In the genomic region with DNA sequence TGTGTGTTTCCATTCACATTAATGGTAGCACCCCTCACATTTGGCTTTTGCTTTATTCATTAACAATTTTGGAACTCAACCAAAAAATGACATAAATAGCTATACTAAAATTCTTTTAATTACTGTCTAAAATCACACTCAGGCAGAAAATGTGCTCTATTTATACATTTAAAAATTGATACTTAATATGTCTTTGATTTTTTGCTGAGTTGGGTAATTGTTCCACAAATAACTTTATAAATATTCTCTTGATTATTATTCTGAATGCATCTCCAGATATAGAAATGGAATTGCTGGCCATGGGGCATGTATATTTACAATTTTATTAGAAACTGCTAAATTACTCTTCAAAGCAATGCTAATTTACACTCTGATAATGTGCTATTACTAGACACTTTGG, we compare ENCODE assay signal across 26 cellular contexts.
A peak's percentile ranks its signal among the peaks of the same experiment; 100 is the strongest.
DNase-seq lines count a peak whose midpoint lies in the region; ATAC-seq, FAIRE-seq and TF ChIP-seq lines count a peak whose summit lies in the region.
"Had no signal": no experiment of that assay in that cellular context is flagged by ENCODE, and none has a peak within 500 bp of the region (broad histone marks: within the 10 kb centered on the region; RNA-seq: fewer than 3 reads in every experiment).

No MANE protein-coding gene starts in this region.

- no peak overlapping the region for H3K4me2 ChIP-seq in A549
- H3K4me2 ChIP-seq: BLaER1 had no signal

- no peak overlapping the region for H3K27ac ChIP-seq in A549
- H3K27ac ChIP-seq: 22Rv1, BLaER1 had no signal

- no peak overlapping the region for H3K4me3 ChIP-seq in A549
- H3K4me3 ChIP-seq in foreskin fibroblast (ENCODE audit: low read depth in 1 of 2, low read length in 2 of 2) = no peak overlapping the region
- H3K4me3 ChIP-seq: BLaER1, GM12878 had no signal

- no peak for TF ChIP-seq RAD21 in A549 (conservative IDR thresholded peaks at IDR 0.05 in 1 of 2, IDR thresholded peaks at IDR 0.05 in 1 of 2)

- no peak for ATAC-seq in A549
- ATAC-seq: GM12878 had no signal

- CTCF ChIA-PET in activated naive CD4-positive, alpha-beta T cell treated with anti-CD3 and anti-CD28 coated beads, Interleukin-2, amount 10 ng/mL, durations not matched to agents 7 days and 5 days (lab: Charles Lee) = no interaction called here
- CTCF ChIA-PET in A549 (lab: Yijun Ruan, JAX) = no interaction called here

- no peak for TF ChIP-seq EP300 in A549 (IDR thresholded peaks at IDR 0.05)

- 0 out of 3 replicates have a peak, but pooled peaks cover 2% of the 10 kb centered on the region for H3K9me3 ChIP-seq in A549
- H3K9me3 ChIP-seq: BE2C, BLaER1 had no signal

- H3K4me1 Mint-ChIP-seq in activated naive CD4-positive, alpha-beta T cell treated with anti-CD3 and anti-CD28 coated beads, Interleukin-2, amount 10 ng/mL, durations not matched to agents 7 days and 5 days = no peaks in the 10 kb centered on the region
- no peaks in the 10 kb centered on the region for H3K4me1 Mint-ChIP-seq in activated T-cell treated with anti-CD3 and anti-CD28 coated beads, Interleukin-2, amount 50 U/mL, for 24 hours (ENCODE audit: low read depth)
- H3K4me1 Mint-ChIP-seq: CD14-positive monocyte; CD4-positive, alpha-beta memory T cell; CD4-positive, CD25-positive, alpha-beta regulatory T cell; CD8-positive, alpha-beta memory T cell had no signal

- DNase-seq in activated naive CD4-positive, alpha-beta T cell treated with anti-CD3 and anti-CD28 coated beads, Interleukin-2, amount 10 ng/mL, durations not matched to agents 7 days and 5 days = no peak
- DNase-seq in activated naive CD4-positive, alpha-beta T cell (lab: John Stamatoyannopoulos, UW) = no peak
- DNase-seq in A549 (ENCODE audit: low read depth in 1 of 2, low spot score in 1 of 2) (no peak), foreskin fibroblast (no peak)
- DNase-seq in activated T-cell treated with anti-CD3 and anti-CD28 coated beads, Interleukin-2, amount 50 U/mL, for 24 hours = no peak
- DNase-seq: ACHN; BE2C; C1 segment of cervical spinal cord; CD4-positive, alpha-beta memory T cell; CD4-positive, CD25-positive, alpha-beta regulatory T cell; CD8-positive, alpha-beta memory T cell; COR-L47; DMS 273 treated with DMSO at 0.1 percent for 48 hours; DMS153; DMS53; DMS79; DND-41; EL; GDM1 had no signal

- H3K27ac Mint-ChIP-seq in activated naive CD4-positive, alpha-beta T cell treated with anti-CD3 and anti-CD28 coated beads, Interleukin-2, amount 10 ng/mL, durations not matched to agents 7 days and 5 days = peak overlapping the region; percentile 37
- no peak overlapping the region for H3K27ac Mint-ChIP-seq in activated T-cell treated with anti-CD3 and anti-CD28 coated beads, Interleukin-2, amount 50 U/mL, for 24 hours
- H3K27ac Mint-ChIP-seq: CD14-positive monocyte; CD4-positive, alpha-beta memory T cell; CD4-positive, CD25-positive, alpha-beta regulatory T cell; CD8-positive, alpha-beta memory T cell had no signal

- H3K4me3 Mint-ChIP-seq in activated naive CD4-positive, alpha-beta T cell treated with anti-CD3 and anti-CD28 coated beads, Interleukin-2, amount 10 ng/mL, durations not matched to agents 7 days and 5 days = no peak overlapping the region
- no peak overlapping the region for H3K4me3 Mint-ChIP-seq in activated T-cell treated with anti-CD3 and anti-CD28 coated beads, Interleukin-2, amount 50 U/mL, for 24 hours
- H3K4me3 Mint-ChIP-seq: CD14-positive monocyte; CD4-positive, alpha-beta memory T cell; CD4-positive, CD25-positive, alpha-beta regulatory T cell; CD8-positive, alpha-beta memory T cell had no signal

- H3K9me3 Mint-ChIP-seq in activated naive CD4-positive, alpha-beta T cell treated with anti-CD3 and anti-CD28 coated beads, Interleukin-2, amount 10 ng/mL, durations not matched to agents 7 days and 5 days = peaks cover 3% of the 10 kb centered on the region
- H3K9me3 Mint-ChIP-seq in activated T-cell treated with anti-CD3 and anti-CD28 coated beads, Interleukin-2, amount 50 U/mL, for 24 hours = peaks cover 5% of the 10 kb centered on the region

- TF ChIP-seq CTCF in A549 (IDR thresholded peaks at IDR 0.05) (no peak), foreskin fibroblast (IDR thresholded peaks at IDR 0.05; ENCODE audit: low read depth, low read length) (no peak)

- FAIRE-seq in A549 (lab: Jason Lieb, UNC) (no peak), TTC549 (lab: Jason Lieb, UNC) (peak; percentile 13)
- FAIRE-seq: GM12878, GM12892, GM18507 had no signal

- H3K27me3 Mint-ChIP-seq in activated naive CD4-positive, alpha-beta T cell treated with anti-CD3 and anti-CD28 coated beads, Interleukin-2, amount 10 ng/mL, durations not matched to agents 7 days and 5 days = no peaks in the 10 kb centered on the region
- H3K27me3 Mint-ChIP-seq in activated T-cell treated with anti-CD3 and anti-CD28 coated beads, Interleukin-2, amount 50 U/mL, for 24 hours = no peaks in the 10 kb centered on the region
- H3K27me3 Mint-ChIP-seq: CD4-positive, alpha-beta memory T cell; CD4-positive, CD25-positive, alpha-beta regulatory T cell; CD8-positive, alpha-beta memory T cell had no signal

- H3K4me1 ChIP-seq in A549 = no peaks in the 10 kb centered on the region
- H3K4me1 ChIP-seq: BE2C, BLaER1 had no signal

- H3K36me3 Mint-ChIP-seq in activated naive CD4-positive, alpha-beta T cell treated with anti-CD3 and anti-CD28 coated beads, Interleukin-2, amount 10 ng/mL, durations not matched to agents 7 days and 5 days = no peaks in the 10 kb centered on the region
- H3K36me3 Mint-ChIP-seq in activated T-cell treated with anti-CD3 and anti-CD28 coated beads, Interleukin-2, amount 50 U/mL, for 24 hours (ENCODE audit: low read depth) = no peaks in the 10 kb centered on the region
- H3K36me3 Mint-ChIP-seq: CD14-positive monocyte; CD4-positive, alpha-beta memory T cell; CD4-positive, CD25-positive, alpha-beta regulatory T cell; CD8-positive, alpha-beta memory T cell had no signal

- no peak for TF ChIP-seq POLR2A in A549 (IDR thresholded peaks at IDR 0.05; ENCODE audit: low read length)

- POLR2A ChIA-PET in A549 (lab: Yijun Ruan, JAX) = no interaction called here

TF ChIP-seq in A549, 52 proteins besides CTCF, POLR2A, EP300 and RAD21:
- TF ChIP-seq POLR2AphosphoS2 (conservative IDR thresholded peaks at IDR 0.05; ENCODE audit: low read length) (no peak), MAFK (IDR thresholded peaks at IDR 0.05; ENCODE audit: partially characterized antibody) (peak; percentile 12)
TF ChIP-seq in A549: peak in this region for 1.
